ENCODE assay signal across 19 cellular contexts in the genomic region with DNA sequence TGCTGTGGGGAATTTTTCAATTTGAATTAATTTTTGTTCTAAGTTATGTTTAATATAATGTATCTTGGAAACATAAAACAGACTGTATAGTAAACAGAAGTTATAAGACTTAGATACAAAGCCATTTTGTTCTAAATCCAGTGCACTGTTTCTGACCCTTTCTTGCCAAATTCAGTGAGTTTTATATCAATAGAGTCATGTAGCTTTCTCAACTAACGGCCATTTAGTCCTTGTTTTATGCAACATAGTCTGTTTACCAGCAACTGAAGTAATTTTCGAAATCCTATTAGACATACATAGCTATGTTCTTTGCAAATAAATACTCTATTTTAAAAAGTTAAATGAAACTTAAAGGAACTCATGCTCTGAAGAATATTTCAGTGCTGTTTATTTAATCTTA.
"Had no signal": no experiment of that assay in that cellular context is flagged by ENCODE, and none has a peak within 500 bp of the region (broad histone marks: within the 10 kb centered on the region; RNA-seq: fewer than 3 reads in every experiment).

No MANE protein-coding gene starts in this region.

- H3K9me3 ChIP-seq: psoas muscle, suprapubic skin, vagina had no signal

- H3K4me3 ChIP-seq: cardiac muscle cell, neural progenitor cell, psoas muscle, smooth muscle cell, suprapubic skin, vagina had no signal

- H3K9ac ChIP-seq: neural progenitor cell had no signal

- H3K27ac ChIP-seq: cardiac muscle cell, neural progenitor cell, psoas muscle, suprapubic skin, vagina, VCaP had no signal

- H2AFZ ChIP-seq: neural progenitor cell had no signal

- H3K4me2 ChIP-seq: neural progenitor cell had no signal

- DNase-seq: activated CD4-positive, alpha-beta T cell treated with anti-CD3 and anti-CD28 coated beads for 1 hour; activated effector memory CD4-positive, alpha-beta T cell treated with anti-CD3 and anti-CD28 coated beads, Interleukin-2, amount 50 U/mL, for 16 hours; activated naive CD4-positive, alpha-beta T cell treated with anti-CD3 and anti-CD28 coated beads, Interleukin-2, amount 50 U/mL, for 16 hours; activated T-cell treated with anti-CD3 and anti-CD28 coated beads, Interleukin-2, amount 50 U/mL, for 72 hours; effector memory CD8-positive, alpha-beta T cell; head of caudate nucleus; left ventricle myocardium superior; naive thymus-derived CD4-positive, alpha-beta T cell; psoas muscle; right cardiac atrium; stimulated activated CD4-positive, alpha-beta T cell treated with anti-CD3 and anti-CD28 coated beads, Interleukin-4, amount 100 ng/mL, for 1 hour; stimulated activated naive CD8-positive, alpha-beta T cell treated with anti-CD3 and anti-CD28 coated beads, Interleukin-15, amount 100 ng/mL, for 72 hours; trophoblast cell had no signal

- H3K27me3 ChIP-seq: cardiac muscle cell, neural progenitor cell, suprapubic skin, vagina had no signal

- H3K36me3 ChIP-seq: cardiac muscle cell, suprapubic skin, vagina had no signal
